13 cellular contexts compared by ENCODE assay signal in genomic region chr18:13538630-13539029, GRCh38.
A peak's percentile ranks its signal among the peaks of the same experiment; 100 is the strongest.
DNase-seq lines count a peak whose midpoint lies in the region; ATAC-seq and TF ChIP-seq lines count a peak whose summit lies in the region.
"Had no signal": no experiment of that assay in that cellular context is flagged by ENCODE, and none has a peak within 500 bp of the region (broad histone marks: within the 10 kb centered on the region; RNA-seq: fewer than 3 reads in every experiment).

No MANE protein-coding gene starts in this region.

- no peaks in the 10 kb centered on the region for H3K27me3 Mint-ChIP-seq in activated B cell treated with CpG ODN at 0.5 μM for 24 hours

- H3K4me3 ChIP-seq in right atrium auricular region (no peak overlapping the region), mucosa of rectum (ENCODE audit: low read length in 2 of 2) (no peak overlapping the region), mesendoderm (ENCODE audit: low read length) (no peak overlapping the region)
- H3K4me3 ChIP-seq: prostate gland, SJCRH30 had no signal

- no peak overlapping the region for H3K9ac ChIP-seq in mucosa of rectum (ENCODE audit: low read depth in 1 of 2, low read length in 2 of 2)
- no peak overlapping the region for H3K9ac ChIP-seq in mesendoderm (ENCODE audit: low read length)

- H3K36me3 Mint-ChIP-seq in activated B cell treated with CpG ODN at 0.5 μM for 24 hours (ENCODE audit: low read depth): no peaks in the 10 kb centered on the region
- H3K36me3 Mint-ChIP-seq: brain had no signal

- no peak overlapping the region for H3K56ac ChIP-seq in mesendoderm (ENCODE audit: low read length)

- TF ChIP-seq CTCF in right atrium auricular region (IDR thresholded peaks at IDR 0.05) (no peak), activated B cell treated with CpG ODN at 0.5 μM for 24 hours (IDR thresholded peaks at IDR 0.05) (no peak)

- CTCF ChIA-PET in activated B cell treated with CpG ODN at 0.5 μM for 24 hours (lab: Charles Lee): interaction anchor here (0.7 to 2.4 kb wide), 4 partner anchors 8 to 274 kb away, joined by 3 to 11 read pairs (median 4); no protein-coding TSS in a partner anchor

- WGBS in mesendoderm (ENCODE audit: extremely low coverage, insufficient coverage, low lambda C conversion rate): no CpG with 5 or more reads among the region's 2 CpGs

- H2BK5ac ChIP-seq in mesendoderm (ENCODE audit: low read length): no peak overlapping the region

- H3K23ac ChIP-seq in mesendoderm (ENCODE audit: low read length): no peak overlapping the region

- H3K27me3 ChIP-seq in right atrium auricular region: no peaks in the 10 kb centered on the region
- no peaks in the 10 kb centered on the region for H3K27me3 ChIP-seq in mucosa of rectum (ENCODE audit: control insufficient read depth in 2 of 2, insufficient read depth in 2 of 2, low read length in 2 of 2)
- no peaks in the 10 kb centered on the region for H3K27me3 ChIP-seq in mesendoderm (ENCODE audit: insufficient read depth, low read length, poor library complexity)
- H3K27me3 ChIP-seq: SJCRH30 had no signal

- peak; percentile 59 for DNase-seq in right atrium auricular region (ENCODE audit: low spot score)
- DNase-seq in left ventricle myocardium superior: no peak
- DNase-seq in activated B cell treated with CpG ODN at 0.5 μM for 24 hours: no peak
- DNase-seq in ureter (ENCODE audit: low spot score): peak; percentile 15
- DNase-seq in NCI-H524 treated with DMSO at 0.1 percent for 48 hours (lab: John Stamatoyannopoulos, UW): no peak
- no peak for DNase-seq in NCI-H2227 treated with DMSO at 0.1 percent for 48 hours (lab: John Stamatoyannopoulos, UW)
- no peak for DNase-seq in mesendoderm
- DNase-seq: effector memory CD4-positive, alpha-beta T cell; SJCRH30; stimulated activated CD4-positive, alpha-beta T cell treated with anti-CD3 and anti-CD28 coated beads, Interleukin-1b, Interleukin-23, amount 100 ng/mL, for 48 hours had no signal

- H3K4me3 Mint-ChIP-seq in activated B cell treated with CpG ODN at 0.5 μM for 24 hours: peak overlapping the region; percentile 75

- H3K9me3 ChIP-seq in right atrium auricular region: no peaks in the 10 kb centered on the region
- H3K9me3 ChIP-seq in mucosa of rectum (ENCODE audit: control insufficient read depth in 2 of 2, low read length in 2 of 2): no peaks in the 10 kb centered on the region
- H3K9me3 ChIP-seq: prostate gland, SJCRH30 had no signal

- no peak overlapping the region for H2BK15ac ChIP-seq in mesendoderm (replicated peaks; ENCODE audit: low read depth)

- peak overlapping the region; percentile 85 for H3K27ac Mint-ChIP-seq in activated B cell treated with CpG ODN at 0.5 μM for 24 hours

- H3K4ac ChIP-seq in mesendoderm (ENCODE audit: low read depth, low read length): no peak overlapping the region

- no peak overlapping the region for H4K8ac ChIP-seq in mesendoderm (ENCODE audit: low read depth, low read length)

- H3K79me2 ChIP-seq in mesendoderm (ENCODE audit: control insufficient read depth, insufficient read depth, low read length): no peaks in the 10 kb centered on the region

- no peak overlapping the region for H3K4me2 ChIP-seq in mesendoderm (ENCODE audit: low read length)

- H3K36me3 ChIP-seq in right atrium auricular region: no peaks in the 10 kb centered on the region
- H3K36me3 ChIP-seq in mucosa of rectum (ENCODE audit: control insufficient read depth in 2 of 2, insufficient read depth in 2 of 2, low read length in 2 of 2): no peaks in the 10 kb centered on the region
- H3K36me3 ChIP-seq in mesendoderm (ENCODE audit: control insufficient read depth, insufficient read depth, low read length): no peaks in the 10 kb centered on the region
- H3K36me3 ChIP-seq: prostate gland, SJCRH30 had no signal

- H4K5ac ChIP-seq in mesendoderm (ENCODE audit: low read length): no peak overlapping the region

- intact Hi-C loops in left ventricle myocardium superior (cut with micrococcal nuclease): no loop called here
- intact Hi-C loops in activated B cell treated with CpG ODN at 0.5 μM for 24 hours (cut with micrococcal nuclease): loop anchor here (1.0 to 5.0 kb wide), 3 partner anchors 29 to 71 kb away; no protein-coding TSS in a partner anchor

- H3K27ac ChIP-seq in right atrium auricular region (peak overlapping the region; percentile 37 to 55), mucosa of rectum (ENCODE audit: low read depth in 2 of 2, low read length in 2 of 2) (peak overlapping the region; percentile 77 to 79), mesendoderm (ENCODE audit: low read depth, low read length) (no peak overlapping the region)
- H3K27ac ChIP-seq: SJCRH30 had no signal

- H3K18ac ChIP-seq in mesendoderm (ENCODE audit: low read length): no peak overlapping the region

- no peak overlapping the region for H2AK5ac ChIP-seq in mesendoderm (ENCODE audit: low read length)

- ATAC-seq in left ventricle myocardium superior (no peak), activated B cell treated with CpG ODN at 0.5 μM for 24 hours (ENCODE audit: low read depth) (no peak)

- no peak overlapping the region for H2BK120ac ChIP-seq in mesendoderm (ENCODE audit: low read depth, low read length)

- POLR2A ChIA-PET in activated B cell treated with CpG ODN at 0.5 μM for 24 hours (lab: Charles Lee): interaction anchor here (0.6 to 2.1 kb wide), 5 partner anchors 11 to 488 kb away, joined by 3 to 11 read pairs (median 5); no protein-coding TSS in a partner anchor

- no peaks in the 10 kb centered on the region for H3K79me1 ChIP-seq in mesendoderm (ENCODE audit: low read length)

- H3K4me1 Mint-ChIP-seq in activated B cell treated with CpG ODN at 0.5 μM for 24 hours: peaks cover 44% of the 10 kb centered on the region

- H3K4me1 ChIP-seq in right atrium auricular region (peaks cover 0 to 52% of the 10 kb centered on the region in 2 donors), mucosa of rectum (ENCODE audit: control insufficient read depth in 2 of 2, insufficient read depth in 2 of 2, low read length in 2 of 2) (peaks cover 45 to 46% of the 10 kb centered on the region in 2 donors), mesendoderm (ENCODE audit: control insufficient read depth, low read depth, low read length) (no peaks in the 10 kb centered on the region)
- H3K4me1 ChIP-seq: SJCRH30 had no signal

- no peaks in the 10 kb centered on the region for H3K9me3 Mint-ChIP-seq in activated B cell treated with CpG ODN at 0.5 μM for 24 hours
- H3K9me3 Mint-ChIP-seq: brain had no signal

Comparison
In these comparisons a context has a peak if more than half of its experiments do, and no peak if none do; other contexts are left out.
1. DNase-seq: peak in right atrium auricular region (single experiment) and ureter (single experiment); none in left ventricle myocardium superior (single experiment), activated B cell treated with CpG ODN at 0.5 μM for 24 hours (single experiment), NCI-H524 treated with DMSO at 0.1 percent for 48 hours (single experiment), NCI-H2227 treated with DMSO at 0.1 percent for 48 hours (single experiment) and mesendoderm (single experiment).